In genomic region chr1:203300441-203301330, GRCh38 we compare ENCODE assay signal across 16 cellular contexts. TPM values are rescaled to one million over a fixed set of nuclear protein-coding genes. Genes with fewer than 3 reads are reported as not detected.
DNase-seq lines count a peak whose midpoint lies in the region; ATAC-seq, FAIRE-seq and TF ChIP-seq lines count a peak whose summit lies in the region.
"Had no signal": no experiment of that assay in that cellular context is flagged by ENCODE, and none has a peak within 500 bp of the region (broad histone marks: within the 10 kb centered on the region; RNA-seq: fewer than 3 reads in every experiment).

No MANE protein-coding gene starts in this region.

- H3K4me1 Mint-ChIP-seq in CD8-positive, alpha-beta T cell (ENCODE audit: low read depth) = peaks cover 61% of the 10 kb centered on the region
- H3K4me1 Mint-ChIP-seq in T-cell (peaks cover 55 to 74% (median 59%) of the 10 kb centered on the region in 3 donors), naive B cell (peaks cover 77 to 90% (median 87%) of the 10 kb centered on the region in 3 donors)

- FAIRE-seq in GM19239 (lab: Jason Lieb, UNC) = peak; percentile 14

- intact Hi-C loops in CD8-positive, alpha-beta T cell (cut with DNase I, micrococcal nuclease) = no loop called here
- intact Hi-C loops in ascending aorta (cut with DNase I) = no loop called here

- no peaks in the 10 kb centered on the region for H3K27me3 ChIP-seq in CD8-positive, alpha-beta T cell (ENCODE audit: insufficient read depth, low read length)
- no peaks in the 10 kb centered on the region for H3K27me3 ChIP-seq in ascending aorta

- H3K9me3 ChIP-seq in CD8-positive, alpha-beta T cell (ENCODE audit: low read length) = no peaks in the 10 kb centered on the region
- H3K9me3 ChIP-seq in ascending aorta = no peaks in the 10 kb centered on the region
- H3K9me3 ChIP-seq: psoas muscle had no signal

- H3K36me3 Mint-ChIP-seq in CD8-positive, alpha-beta T cell = peaks cover 2% of the 10 kb centered on the region
- H3K36me3 Mint-ChIP-seq in T-cell (no peaks in the 10 kb centered on the region), naive B cell (no peaks in the 10 kb centered on the region)
- H3K36me3 Mint-ChIP-seq: type B pancreatic cell had no signal

- no peak for ATAC-seq in CD8-positive, alpha-beta T cell
- ATAC-seq in T-cell (replicated peaks in 1 of 4) = no peak
- no peak for ATAC-seq in naive B cell (ENCODE audit: low read depth in 2 of 2)
- no peak for ATAC-seq in HG02885 (IDR thresholded peaks at IDR 0.05; ENCODE audit: poor library complexity, unreplicated experiment)
- no peak for ATAC-seq in GM18870 (IDR thresholded peaks at IDR 0.05; ENCODE audit: unreplicated experiment)
- no peak for ATAC-seq in GM18502 (IDR thresholded peaks at IDR 0.05; ENCODE audit: poor library complexity, unreplicated experiment)
- ATAC-seq: left cardiac atrium had no signal

- H3K4me3 ChIP-seq in CD8-positive, alpha-beta T cell (ENCODE audit: low read depth, low read length) = no peak overlapping the region
- no peak overlapping the region for H3K4me3 ChIP-seq in ascending aorta
- H3K4me3 ChIP-seq: psoas muscle had no signal

- no peak for DNase-seq in CD8-positive, alpha-beta T cell
- DNase-seq in GM19239 (ENCODE audit: insufficient read length, low spot score) = no peak
- DNase-seq in T-cell = no peak
- no peak for DNase-seq in naive B cell
- no peak for DNase-seq in ascending aorta (ENCODE audit: low spot score in 2 of 2)
- DNase-seq: activated gamma-delta T cell; COR-L47; foreskin fibroblast; left cardiac atrium; NCI-H146; NK-92 treated with Interleukin-12 subunit alpha and Interleukin-12 subunit beta, amount 100 ng/mL, for 24 hours; psoas muscle had no signal

- no peak for TF ChIP-seq CTCF in CD8-positive, alpha-beta T cell (IDR thresholded peaks at IDR 0.05)
- no peak for TF ChIP-seq CTCF in ascending aorta (IDR thresholded peaks at IDR 0.05)

- H3K36me3 ChIP-seq in CD8-positive, alpha-beta T cell (ENCODE audit: insufficient read depth, low read length) = no peaks in the 10 kb centered on the region
- peaks cover 0 to 2% of the 10 kb centered on the region in 2 donors for H3K36me3 ChIP-seq in ascending aorta

- H3K4me3 Mint-ChIP-seq in CD8-positive, alpha-beta T cell = no peak overlapping the region
- H3K4me3 Mint-ChIP-seq in T-cell (no peak overlapping the region), naive B cell (peak overlapping the region; percentile 58 to 83 (median 65))
- H3K4me3 Mint-ChIP-seq: type B pancreatic cell had no signal

- no peaks in the 10 kb centered on the region for H3K27me3 Mint-ChIP-seq in CD8-positive, alpha-beta T cell (ENCODE audit: low read depth)
- H3K27me3 Mint-ChIP-seq in T-cell (no peaks in the 10 kb centered on the region), naive B cell (no peaks in the 10 kb centered on the region)

- CTCF ChIA-PET in CD8-positive, alpha-beta T cell (lab: Charles Lee) = interaction anchor here (1.2 to 3.5 kb wide), 5 partner anchors 24 to 33 kb away, joined by 3 to 15 read pairs (median 5); no protein-coding TSS in a partner anchor
- CTCF ChIA-PET in T-cell (lab: Charles Lee) = interaction anchor here (0.6 to 0.9 kb wide), 3 partner anchors 23 to 27 kb away, joined by 3 to 4 read pairs (median 3); no protein-coding TSS in a partner anchor

- H3K4me1 ChIP-seq in CD8-positive, alpha-beta T cell (ENCODE audit: insufficient read depth, low read length) = peaks cover 38% of the 10 kb centered on the region
- no peaks in the 10 kb centered on the region for H3K4me1 ChIP-seq in ascending aorta

- peak overlapping the region; percentile 4 for H3K27ac Mint-ChIP-seq in CD8-positive, alpha-beta T cell
- H3K27ac Mint-ChIP-seq in T-cell (peak overlapping the region; percentile 16 to 53), naive B cell (peak overlapping the region; percentile 83 to 99 (median 94))
- H3K27ac Mint-ChIP-seq: type B pancreatic cell had no signal

- no peak overlapping the region for H3K27ac ChIP-seq in CD8-positive, alpha-beta T cell (ENCODE audit: low read depth, low read length)
- no peak overlapping the region for H3K27ac ChIP-seq in ascending aorta
- H3K27ac ChIP-seq: psoas muscle had no signal

- H3K9me3 Mint-ChIP-seq in CD8-positive, alpha-beta T cell = no peaks in the 10 kb centered on the region
- H3K9me3 Mint-ChIP-seq in T-cell = no peaks in the 10 kb centered on the region
- H3K9me3 Mint-ChIP-seq in naive B cell = no peaks in the 10 kb centered on the region
- H3K9me3 Mint-ChIP-seq: type B pancreatic cell had no signal

- POLR2A ChIA-PET in CD8-positive, alpha-beta T cell (lab: Charles Lee) = interaction anchor here (1.0 to 3.4 kb wide), 4 partner anchors 11 to 26 kb away, joined by 3 to 30 read pairs (median 4); no protein-coding TSS in a partner anchor
- POLR2A ChIA-PET in T-cell (lab: Charles Lee) = interaction anchor here (0.6 to 1.5 kb wide), 4 partner anchors 9 to 23 kb away, joined by 3 to 4 read pairs (median 3); no protein-coding TSS in a partner anchor

RNA-seq across cellular contexts. Expression of gene BTG2, which starts 4.6 kb away (rescaled TPM):
- total RNA-seq in CD8-positive, alpha-beta T cell = 100 to 1,000 TPM; 751 to 765 TPM
- 100 to 1,000 TPM; 172 to 655 (median 186) TPM for total RNA-seq in T-cell
- polyA plus RNA-seq in naive B cell (ENCODE audit: low read depth in 6 of 6) = 100 to 1,000 TPM; 315 to 687 (median 417) TPM
- 219 TPM for total RNA-seq in ascending aorta

RNA-seq across cellular contexts. Expression of gene FMOD, which starts 50.2 kb away (rescaled TPM):
- not detected for total RNA-seq in CD8-positive, alpha-beta T cell
- under 1 TPM in 3 of 5 donors, not detected in 2; 0.13 to 0.41 (median 0.18) TPM for total RNA-seq in T-cell
- not detected for polyA plus RNA-seq in naive B cell (ENCODE audit: low read depth in 6 of 6)
- total RNA-seq in ascending aorta = 92.3 TPM

Comparison
In these comparisons a context has a peak if more than half of its experiments do, and no peak if none do; other contexts are left out.
1. H3K27ac Mint-ChIP-seq: peak in every context shown above with its lines; median percentile 94 in naive B cell; 34 in T-cell; 4 in CD8-positive, alpha-beta T cell.
2. H3K4me3 Mint-ChIP-seq: peak in naive B cell (8 of 8); none in CD8-positive, alpha-beta T cell (single experiment) and T-cell (0 of 3).
3. RNA of gene FMOD, which starts 50.2 kb away (total RNA-seq): 92.3 TPM in ascending aorta (single experiment); 0.13 to 0.41 TPM in T-cell and not detected in CD8-positive, alpha-beta T cell; every median in the first group is over 10 times any median in the second.